ENCODE assay signal across 8 cellular contexts in genomic region chr3:48112108-48112791, GRCh38.
DNase-seq lines count a peak whose midpoint lies in the region; ATAC-seq and TF ChIP-seq lines count a peak whose summit lies in the region.
"Not testable (repeated sequence)": the region's sequence is repeated elsewhere in the genome, so short reads cannot be mapped to it uniquely, and the experiment has no call there.

No MANE protein-coding gene starts in this region.

- CTCF ChIA-PET in activated CD4-positive, alpha-beta memory T cell treated with anti-CD3 and anti-CD28 coated beads for 36 hours (lab: Charles Lee), result interaction anchor here (1.0 kb wide), 1 partner anchor 45 kb away, joined by 3 read pairs; no protein-coding TSS in a partner anchor

- H3K36me3 Mint-ChIP-seq in HFFc6 (ENCODE audit: low read depth); activated CD4-positive, alpha-beta memory T cell treated with anti-CD3 and anti-CD28 coated beads for 36 hours: not testable (repeated sequence)

- not testable (repeated sequence) for H3K27ac Mint-ChIP-seq in HFFc6
- H3K27ac Mint-ChIP-seq in activated CD4-positive, alpha-beta memory T cell treated with anti-CD3 and anti-CD28 coated beads for 36 hours, result peak overlapping the region; percentile 28

- not testable (repeated sequence) for H3K4me1 Mint-ChIP-seq in HFFc6 (ENCODE audit: low read depth); activated CD4-positive, alpha-beta memory T cell treated with anti-CD3 and anti-CD28 coated beads for 36 hours (ENCODE audit: low read depth)

- not testable (repeated sequence) for TF ChIP-seq CTCF in HFFc6 (IDR thresholded peaks at IDR 0.05); choroid plexus epithelial cell (conservative IDR thresholded peaks at IDR 0.05; ENCODE audit: low read depth, low read length)

- POLR2A ChIA-PET in activated CD4-positive, alpha-beta memory T cell treated with anti-CD3 and anti-CD28 coated beads for 36 hours (lab: Charles Lee), result interaction anchor here (1.2 kb wide), 1 partner anchor 287 kb away, joined by 4 read pairs; no protein-coding TSS in a partner anchor

- H3K9me3 Mint-ChIP-seq in HFFc6; activated CD4-positive, alpha-beta memory T cell treated with anti-CD3 and anti-CD28 coated beads for 36 hours: not testable (repeated sequence)

- intact Hi-C loops in activated CD4-positive, alpha-beta memory T cell treated with anti-CD3 and anti-CD28 coated beads for 36 hours (cut with micrococcal nuclease), result loop anchor here (2.0 kb wide), 1 partner anchor 23 kb away; no protein-coding TSS in a partner anchor

- DNase-seq in GDM1 (lab: John Stamatoyannopoulos, UW), result peak; percentile 53
- peak; percentile 52 for DNase-seq in GM19240 (ENCODE audit: insufficient read length, low spot score)
- DNase-seq in HFFc6, result not testable (repeated sequence)
- peak; percentile 6 for DNase-seq in NOMO-1 treated with DMSO at 0.1 percent for 48 hours (lab: John Stamatoyannopoulos, UW; ENCODE audit: unreplicated experiment)
- DNase-seq in activated CD4-positive, alpha-beta memory T cell treated with anti-CD3 and anti-CD28 coated beads for 36 hours, result peak; percentile 70
- DNase-seq in choroid plexus epithelial cell (ENCODE audit: low read depth), result peak; percentile 31
- DNase-seq in stimulated activated CD4-positive, alpha-beta T cell treated with anti-CD3 and anti-CD28 coated beads, Interleukin-2, amount 100 ng/mL, for 48 hours, result peak; percentile 9 to 29

- H3K4me3 Mint-ChIP-seq in HFFc6, result 0 out of 2 replicates have a peak overlapping the region, but pooled peaks have one; percentile 1
- not testable (repeated sequence) for H3K4me3 Mint-ChIP-seq in activated CD4-positive, alpha-beta memory T cell treated with anti-CD3 and anti-CD28 coated beads for 36 hours

- H3K27me3 Mint-ChIP-seq in HFFc6 (ENCODE audit: insufficient read depth); activated CD4-positive, alpha-beta memory T cell treated with anti-CD3 and anti-CD28 coated beads for 36 hours: not testable (repeated sequence)

- not testable (repeated sequence) for H3K4me3 ChIP-seq in choroid plexus epithelial cell (ENCODE audit: low read depth, low read length)

- ATAC-seq in HG03280 (IDR thresholded peaks at IDR 0.05; ENCODE audit: unreplicated experiment), result peak; percentile 85
